Comparison of ENCODE assay signal across 33 cellular contexts in the genomic region with DNA sequence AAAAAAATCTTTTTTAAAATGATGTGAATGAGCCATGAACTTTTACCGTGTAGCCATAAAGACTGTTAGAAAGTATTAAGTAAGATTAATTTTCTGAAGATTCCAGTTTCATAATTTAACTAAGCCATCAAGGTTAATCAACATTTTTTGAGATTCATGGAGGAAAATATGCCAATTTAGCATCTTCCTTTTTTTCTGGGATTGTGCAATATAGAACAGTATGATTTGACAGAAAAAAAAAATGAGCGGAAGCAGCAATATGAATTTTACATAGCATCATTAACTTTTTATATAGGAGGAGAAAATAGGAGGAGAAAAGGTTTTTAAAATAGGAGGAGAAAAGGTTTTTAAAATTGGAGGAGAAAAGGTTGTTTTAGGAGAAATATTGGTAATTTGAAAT.
"Had no signal": no experiment of that assay in that cellular context is flagged by ENCODE, and none has a peak within 500 bp of the region (broad histone marks: within the 10 kb centered on the region; RNA-seq: fewer than 3 reads in every experiment).

No MANE protein-coding gene starts in this region.

- H3K27me3 ChIP-seq: adrenal gland, ascending aorta, body of pancreas, brain microvascular endothelial cell, breast epithelium, cardiac muscle cell had no signal

- H3K4me3 ChIP-seq: adrenal gland, ascending aorta, body of pancreas, breast epithelium, cardiac muscle cell had no signal

- FAIRE-seq: astrocyte, bronchial epithelial cell had no signal

- H3K4me1 ChIP-seq: adrenal gland, ascending aorta, body of pancreas, breast epithelium had no signal

- DNase-seq: activated effector memory CD4-positive, alpha-beta T cell treated with anti-CD3 and anti-CD28 coated beads, Interleukin-2, amount 50 U/mL, for 16 hours; activated effector memory CD4-positive, alpha-beta T cell treated with Interleukin-2 at 50 U/mL for 16 hours; activated gamma-delta T cell; activated gamma-delta T cell treated with Interleukin-2 at 50 U/mL for 16 hours; activated naive CD4-positive, alpha-beta T cell; activated naive CD4-positive, alpha-beta T cell treated with anti-CD3 and anti-CD28 coated beads for 36 hours; activated naive CD4-positive, alpha-beta T cell treated with anti-CD3 and anti-CD28 coated beads, Interleukin-2, amount 10 ng/mL, durations not matched to agents 7 days and 5 days; activated naive CD4-positive, alpha-beta T cell treated with anti-CD3 and anti-CD28 coated beads, Interleukin-2, amount 50 U/mL, for 16 hours; activated naive CD4-positive, alpha-beta T cell treated with Interleukin-2 at 50 U/mL for 16 hours; activated naive CD8-positive, alpha-beta T cell treated with anti-CD3 and anti-CD28 coated beads for 36 hours; activated naive CD8-positive, alpha-beta T cell treated with anti-CD3 and anti-CD28 coated beads, Interleukin-2, amount 10 ng/mL, durations not matched to agents 7 days and 5 days; activated naive CD8-positive, alpha-beta T cell treated with anti-CD3 and anti-CD28 coated beads, Interleukin-2, amount 50 U/mL, for 24 hours; activated T-cell treated with anti-CD3 and anti-CD28 coated beads, Interleukin-2, amount 50 U/mL, for 24 hours; activated T-cell treated with anti-CD3 and anti-CD28 coated beads, Interleukin-2, amount 50 U/mL, for 4 hours; activated T-cell treated with anti-CD3 and anti-CD28 coated beads, Interleukin-2, amount 50 U/mL, for 48 hours; activated T-cell treated with anti-CD3 and anti-CD28 coated beads, Interleukin-2, amount 50 U/mL, for 72 hours; adrenal gland; amniotic stem cell; amygdala; anterior cingulate cortex; aorta; body of pancreas; brain microvascular endothelial cell; caudate nucleus; central memory CD4-positive, alpha-beta T cell; cerebellar nuclear complex had no signal

- H3K9me3 ChIP-seq: adrenal gland, ascending aorta, body of pancreas, breast epithelium had no signal

- H3K36me3 ChIP-seq: adrenal gland, ascending aorta, brain microvascular endothelial cell, breast epithelium, cardiac muscle cell had no signal

- H3K27ac ChIP-seq: adrenal gland, ascending aorta, body of pancreas, brain microvascular endothelial cell, breast epithelium, cardiac muscle cell had no signal

- ATAC-seq: activated naive CD4-positive, alpha-beta T cell treated with anti-CD3 and anti-CD28 coated beads, Interleukin-2, amount 50 U/mL, for 72 hours; activated naive CD8-positive, alpha-beta T cell treated with anti-CD3 and anti-CD28 coated beads, Interleukin-2, amount 50 U/mL, for 24 hours; activated T-cell treated with anti-CD3 and anti-CD28 coated beads, Interleukin-2, amount 50 U/mL, for 4 hours; activated T-cell treated with anti-CD3 and anti-CD28 coated beads, Interleukin-2, amount 50 U/mL, for 72 hours; activated T-helper 17 cell treated with anti-CD3 and anti-CD28 coated beads, Interleukin-2, amount 50 U/mL, for 72 hours; body of pancreas had no signal
